21 cellular contexts compared by ENCODE assay signal in genomic region chr15:63819645-63820044, GRCh38.
"Had no signal": no experiment of that assay in that cellular context is flagged by ENCODE, and none has a peak within 500 bp of the region (broad histone marks: within the 10 kb centered on the region; RNA-seq: fewer than 3 reads in every experiment).

No MANE protein-coding gene starts in this region.

- H3K36me3 Mint-ChIP-seq: activated naive CD4-positive, alpha-beta T cell treated with anti-CD3 and anti-CD28 coated beads, Interleukin-2, amount 50 U/mL, for 72 hours had no signal

- H3K27ac Mint-ChIP-seq: activated CD8-positive, alpha-beta memory T cell treated with anti-CD3 and anti-CD28 coated beads, Interleukin-2, amount 10 ng/mL, durations not matched to agents 7 days and 5 days; activated naive CD4-positive, alpha-beta T cell treated with anti-CD3 and anti-CD28 coated beads, Interleukin-2, amount 50 U/mL, for 72 hours had no signal

- H3K27me3 Mint-ChIP-seq: activated CD8-positive, alpha-beta memory T cell treated with anti-CD3 and anti-CD28 coated beads, Interleukin-2, amount 10 ng/mL, durations not matched to agents 7 days and 5 days had no signal

- ATAC-seq: activated CD8-positive, alpha-beta memory T cell treated with anti-CD3 and anti-CD28 coated beads, Interleukin-2, amount 10 ng/mL, durations not matched to agents 7 days and 5 days had no signal

- FAIRE-seq: colon had no signal

- H3K4me3 Mint-ChIP-seq: activated CD8-positive, alpha-beta memory T cell treated with anti-CD3 and anti-CD28 coated beads, Interleukin-2, amount 10 ng/mL, durations not matched to agents 7 days and 5 days had no signal

- H3K9me3 Mint-ChIP-seq: activated naive CD4-positive, alpha-beta T cell treated with anti-CD3 and anti-CD28 coated beads, Interleukin-2, amount 50 U/mL, for 72 hours had no signal

- DNase-seq: activated CD4-positive, alpha-beta T cell treated with anti-CD3 and anti-CD28 coated beads for 48 hours; activated CD4-positive, alpha-beta T cell treated with anti-CD3 and anti-CD28 coated beads, Interleukin-2, amount 50 U/mL, for 48 hours; activated CD8-positive, alpha-beta memory T cell treated with anti-CD3 and anti-CD28 coated beads, Interleukin-2, amount 10 ng/mL, durations not matched to agents 7 days and 5 days; activated T-cell treated with anti-CD3 and anti-CD28 coated beads, Interleukin-2, amount 50 U/mL, for 48 hours; adrenal gland; anterior cingulate cortex; cerebellar nuclear complex; MG63; MV-4-11; NCI-H1105; NCI-H1436; NCI-H1694 treated with DMSO at 0.1 percent for 48 hours; NCI-H2029 treated with DMSO at 0.1 percent for 48 hours; NCI-H510A treated with DMSO at 0.1 percent for 48 hours; NCI-H69; NK-92 treated with Interleukin-12 subunit alpha and Interleukin-12 subunit beta, amount 100 ng/mL, for 24 hours; Peyer's patch; Right ventricle myocardium superior; SJCRH30 had no signal
